10 cellular contexts compared by ENCODE assay signal in genomic region chr4:36322921-36323354, GRCh38. TPM values are rescaled to one million over a fixed set of nuclear protein-coding genes. Genes with fewer than 3 reads are reported as not detected.
A peak's percentile ranks its signal among the peaks of the same experiment; 100 is the strongest.
DNase-seq lines count a peak whose midpoint lies in the region; ATAC-seq and TF ChIP-seq lines count a peak whose summit lies in the region.
"Had no signal": no experiment of that assay in that cellular context is flagged by ENCODE, and none has a peak within 500 bp of the region (broad histone marks: within the 10 kb centered on the region; RNA-seq: fewer than 3 reads in every experiment).

No MANE protein-coding gene starts in this region.

- H3K4me1 ChIP-seq in gastrocnemius medialis = no peaks in the 10 kb centered on the region

- peak overlapping the region; percentile 66 for H3K4me3 Mint-ChIP-seq in activated T-helper 17 cell treated with anti-CD3 and anti-CD28 coated beads, Interleukin-2, amount 50 U/mL, for 72 hours
- peak overlapping the region; percentile 5 for H3K4me3 Mint-ChIP-seq in stimulated activated memory B cell treated with anti-CD40 and anti-IgM and Interleukin-4, amounts not matched to agents 10 μg/mL and 1 μg/mL and 100 μg/mL, for 72 hours
- no peak overlapping the region for H3K4me3 Mint-ChIP-seq in chondrocyte (ENCODE audit: unreplicated experiment)

- H3K27me3 ChIP-seq in gastrocnemius medialis = no peaks in the 10 kb centered on the region

- H3K27ac Mint-ChIP-seq in activated T-helper 17 cell treated with anti-CD3 and anti-CD28 coated beads, Interleukin-2, amount 50 U/mL, for 72 hours = peak overlapping the region; percentile 92
- peak overlapping the region; percentile 75 for H3K27ac Mint-ChIP-seq in stimulated activated memory B cell treated with anti-CD40 and anti-IgM and Interleukin-4, amounts not matched to agents 10 μg/mL and 1 μg/mL and 100 μg/mL, for 72 hours
- no peak overlapping the region for H3K27ac Mint-ChIP-seq in chondrocyte (ENCODE audit: unreplicated experiment)

- no peaks in the 10 kb centered on the region for H3K9me3 Mint-ChIP-seq in activated T-helper 17 cell treated with anti-CD3 and anti-CD28 coated beads, Interleukin-2, amount 50 U/mL, for 72 hours
- H3K9me3 Mint-ChIP-seq in stimulated activated memory B cell treated with anti-CD40 and anti-IgM and Interleukin-4, amounts not matched to agents 10 μg/mL and 1 μg/mL and 100 μg/mL, for 72 hours = no peaks in the 10 kb centered on the region
- no peaks in the 10 kb centered on the region for H3K9me3 Mint-ChIP-seq in chondrocyte (ENCODE audit: low read depth)

- no peaks in the 10 kb centered on the region for H3K9me3 ChIP-seq in gastrocnemius medialis

- in situ Hi-C loops in gastrocnemius medialis (cut with MboI; ENCODE audit: low sequenced_read_pairs in 4 of 4) = no loop called here

- peak; percentile 39 for ATAC-seq in HG03039 (IDR thresholded peaks at IDR 0.05; ENCODE audit: unreplicated experiment)
- peak; percentile 83 for ATAC-seq in activated T-helper 17 cell treated with anti-CD3 and anti-CD28 coated beads, Interleukin-2, amount 50 U/mL, for 72 hours (replicated peaks)
- ATAC-seq in stimulated activated memory B cell treated with anti-CD40 and anti-IgM and Interleukin-4, amounts not matched to agents 10 μg/mL and 1 μg/mL and 100 μg/mL, for 72 hours = peak; percentile 76
- no peak for ATAC-seq in gastrocnemius medialis

- H3K36me3 Mint-ChIP-seq in activated T-helper 17 cell treated with anti-CD3 and anti-CD28 coated beads, Interleukin-2, amount 50 U/mL, for 72 hours (ENCODE audit: low read depth) = peaks cover 6% of the 10 kb centered on the region
- H3K36me3 Mint-ChIP-seq in stimulated activated memory B cell treated with anti-CD40 and anti-IgM and Interleukin-4, amounts not matched to agents 10 μg/mL and 1 μg/mL and 100 μg/mL, for 72 hours = no peaks in the 10 kb centered on the region
- no peaks in the 10 kb centered on the region for H3K36me3 Mint-ChIP-seq in chondrocyte (ENCODE audit: low read depth)

- no peaks in the 10 kb centered on the region for H3K36me3 ChIP-seq in gastrocnemius medialis

- H3K4me1 Mint-ChIP-seq in activated T-helper 17 cell treated with anti-CD3 and anti-CD28 coated beads, Interleukin-2, amount 50 U/mL, for 72 hours = peaks cover 45% of the 10 kb centered on the region
- peaks cover 81% of the 10 kb centered on the region for H3K4me1 Mint-ChIP-seq in stimulated activated memory B cell treated with anti-CD40 and anti-IgM and Interleukin-4, amounts not matched to agents 10 μg/mL and 1 μg/mL and 100 μg/mL, for 72 hours
- H3K4me1 Mint-ChIP-seq in chondrocyte (ENCODE audit: low read depth) = peaks cover 17% of the 10 kb centered on the region

- no peak overlapping the region for H3K27ac ChIP-seq in gastrocnemius medialis

- no peak overlapping the region for H3K4me3 ChIP-seq in gastrocnemius medialis

- TF ChIP-seq CTCF in chondrocyte (IDR thresholded peaks at IDR 0.05) (no peak), gastrocnemius medialis (IDR thresholded peaks at IDR 0.05 in 4 of 5, conservative IDR thresholded peaks at IDR 0.05 in 1 of 5) (no peak)

- peak; percentile 16 for DNase-seq in activated CD8-positive, alpha-beta memory T cell treated with anti-CD3 and anti-CD28 coated beads, Interleukin-2, amount 50 U/mL, for 4 hours
- DNase-seq in activated CD8-positive, alpha-beta memory T cell treated with anti-CD3 and anti-CD28 coated beads for 24 hours = no peak
- DNase-seq in chondrocyte (ENCODE audit: low spot score) (no peak), gastrocnemius medialis (no peak), NCI-H82 (lab: John Stamatoyannopoulos, UW) (no peak)
- DNase-seq: NCI-H1694 had no signal

- H3K27me3 Mint-ChIP-seq in activated T-helper 17 cell treated with anti-CD3 and anti-CD28 coated beads, Interleukin-2, amount 50 U/mL, for 72 hours = no peaks in the 10 kb centered on the region
- H3K27me3 Mint-ChIP-seq in stimulated activated memory B cell treated with anti-CD40 and anti-IgM and Interleukin-4, amounts not matched to agents 10 μg/mL and 1 μg/mL and 100 μg/mL, for 72 hours = no peaks in the 10 kb centered on the region
- H3K27me3 Mint-ChIP-seq in chondrocyte (ENCODE audit: low read depth) = no peaks in the 10 kb centered on the region

- intact Hi-C loops in gastrocnemius medialis (cut with DNase I; ENCODE audit: low total_unique reads) = no loop called here

- no peak for TF ChIP-seq POLR2A in gastrocnemius medialis (IDR thresholded peaks at IDR 0.05)

RNA-seq across cellular contexts. Expression of gene DTHD1, which starts 41.5 kb away (rescaled TPM):
- under 1 TPM; 0.74 to 0.99 TPM for total RNA-seq in activated T-helper 17 cell treated with anti-CD3 and anti-CD28 coated beads, Interleukin-2, amount 50 U/mL, for 72 hours
- not detected in 3 replicates for total RNA-seq in chondrocyte
- total RNA-seq in gastrocnemius medialis = under 1 TPM in 1 of 4 donors, not detected in 3; 0.10 TPM
- total RNA-seq: epithelial cell of proximal tubule had no signal

Comparison
In these comparisons a context has a peak if more than half of its experiments do, and no peak if none do; other contexts are left out.
1. ATAC-seq: peak in HG03039 (single experiment), activated T-helper 17 cell treated with anti-CD3 and anti-CD28 coated beads, Interleukin-2, amount 50 U/mL, for 72 hours (single experiment) and stimulated activated memory B cell treated with anti-CD40 and anti-IgM and Interleukin-4, amounts not matched to agents 10 μg/mL and 1 μg/mL and 100 μg/mL, for 72 hours (single experiment); none in gastrocnemius medialis (0 of 2).